ENCODE assay signal across 28 cellular contexts in genomic region chr7:71491331-71491730, GRCh38.
"Had no signal": no experiment of that assay in that cellular context is flagged by ENCODE, and none has a peak within 500 bp of the region (broad histone marks: within the 10 kb centered on the region; RNA-seq: fewer than 3 reads in every experiment).

No MANE protein-coding gene starts in this region.

- H3K4me3 ChIP-seq: ascending aorta, cardiac muscle cell, coronary artery, dorsolateral prefrontal cortex, heart left ventricle, sigmoid colon, suprapubic skin, tibial nerve had no signal

- H3K4me3 Mint-ChIP-seq: activated naive CD4-positive, alpha-beta T cell treated with anti-CD3 and anti-CD28 coated beads, Interleukin-2, amount 10 ng/mL, durations not matched to agents 7 days and 5 days; activated naive CD8-positive, alpha-beta T cell treated with anti-CD3 and anti-CD28 coated beads, Interleukin-2, amount 10 ng/mL, durations not matched to agents 7 days and 5 days; brain; mesothelial cell of epicardium; natural killer cell treated with Interleukin-12 subunit alpha and Interleukin-12 subunit beta and Interleukin-15 and Interleukin-18, amount 100 ng/mL, for 72 hours; stimulated activated naive B cell treated with anti-CD40 and anti-IgM and Interleukin-4, amounts not matched to agents 10 μg/mL and 1 μg/mL and 100 μg/mL, for 72 hours; T-helper 2 cell treated with Interferon-gamma antibody and Interleukin-4, amounts not matched to agents 5 μg/mL and 100 μg/mL, for 36 hours had no signal

- H3K4me1 Mint-ChIP-seq: activated naive CD4-positive, alpha-beta T cell treated with anti-CD3 and anti-CD28 coated beads, Interleukin-2, amount 10 ng/mL, durations not matched to agents 7 days and 5 days; activated naive CD8-positive, alpha-beta T cell treated with anti-CD3 and anti-CD28 coated beads, Interleukin-2, amount 10 ng/mL, durations not matched to agents 7 days and 5 days; stimulated activated naive B cell treated with anti-CD40 and anti-IgM and Interleukin-4, amounts not matched to agents 10 μg/mL and 1 μg/mL and 100 μg/mL, for 72 hours had no signal

- H3K27ac Mint-ChIP-seq: activated naive CD4-positive, alpha-beta T cell treated with anti-CD3 and anti-CD28 coated beads, Interleukin-2, amount 10 ng/mL, durations not matched to agents 7 days and 5 days; activated naive CD8-positive, alpha-beta T cell treated with anti-CD3 and anti-CD28 coated beads, Interleukin-2, amount 10 ng/mL, durations not matched to agents 7 days and 5 days; brain; mesothelial cell of epicardium; natural killer cell treated with Interleukin-12 subunit alpha and Interleukin-12 subunit beta and Interleukin-15 and Interleukin-18, amount 100 ng/mL, for 72 hours; stimulated activated naive B cell treated with anti-CD40 and anti-IgM and Interleukin-4, amounts not matched to agents 10 μg/mL and 1 μg/mL and 100 μg/mL, for 72 hours; T-helper 2 cell treated with Interferon-gamma antibody and Interleukin-4, amounts not matched to agents 5 μg/mL and 100 μg/mL, for 36 hours had no signal

- H3K9me3 ChIP-seq: ascending aorta, heart left ventricle, neutrophil, sigmoid colon, suprapubic skin, tibial nerve had no signal

- H3K27me3 ChIP-seq: ascending aorta, cardiac muscle cell, dorsolateral prefrontal cortex, heart left ventricle, neutrophil, sigmoid colon, suprapubic skin, tibial nerve had no signal

- H3K9me3 Mint-ChIP-seq: mesothelial cell of epicardium had no signal

- ATAC-seq: natural killer cell treated with Interleukin-12 subunit alpha and Interleukin-12 subunit beta and Interleukin-15 and Interleukin-18, amount 100 ng/mL, for 72 hours; stimulated activated naive B cell treated with anti-CD40 and anti-IgM and Interleukin-4, amounts not matched to agents 10 μg/mL and 1 μg/mL and 100 μg/mL, for 72 hours had no signal

- H3K36me3 Mint-ChIP-seq: activated naive CD8-positive, alpha-beta T cell treated with anti-CD3 and anti-CD28 coated beads, Interleukin-2, amount 10 ng/mL, durations not matched to agents 7 days and 5 days; mesothelial cell of epicardium; natural killer cell treated with Interleukin-12 subunit alpha and Interleukin-12 subunit beta and Interleukin-15 and Interleukin-18, amount 100 ng/mL, for 72 hours; stimulated activated naive B cell treated with anti-CD40 and anti-IgM and Interleukin-4, amounts not matched to agents 10 μg/mL and 1 μg/mL and 100 μg/mL, for 72 hours had no signal

- H3K27me3 Mint-ChIP-seq: activated naive CD4-positive, alpha-beta T cell treated with anti-CD3 and anti-CD28 coated beads, Interleukin-2, amount 10 ng/mL, durations not matched to agents 7 days and 5 days; activated naive CD8-positive, alpha-beta T cell treated with anti-CD3 and anti-CD28 coated beads, Interleukin-2, amount 10 ng/mL, durations not matched to agents 7 days and 5 days; brain; natural killer cell treated with Interleukin-12 subunit alpha and Interleukin-12 subunit beta and Interleukin-15 and Interleukin-18, amount 100 ng/mL, for 72 hours; stimulated activated naive B cell treated with anti-CD40 and anti-IgM and Interleukin-4, amounts not matched to agents 10 μg/mL and 1 μg/mL and 100 μg/mL, for 72 hours had no signal

- DNase-seq: activated CD4-positive, alpha-beta T cell treated with anti-CD3 and anti-CD28 coated beads for 48 hours; activated CD4-positive, alpha-beta T cell treated with anti-CD3 and anti-CD28 coated beads, Interleukin-2, amount 50 U/mL, for 48 hours; activated CD8-positive, alpha-beta memory T cell treated with anti-CD3 and anti-CD28 coated beads for 24 hours; activated CD8-positive, alpha-beta memory T cell treated with anti-CD3 and anti-CD28 coated beads, Interleukin-2, amount 50 U/mL, for 4 hours; activated gamma-delta T cell; activated naive CD4-positive, alpha-beta T cell treated with anti-CD3 and anti-CD28 coated beads, Interleukin-2, amount 10 ng/mL, durations not matched to agents 7 days and 5 days; activated naive CD8-positive, alpha-beta T cell treated with anti-CD3 and anti-CD28 coated beads, Interleukin-2, amount 10 ng/mL, durations not matched to agents 7 days and 5 days; activated T-cell treated with anti-CD3 and anti-CD28 coated beads, Interleukin-2, amount 50 U/mL, for 1 hour; cerebellar nuclear complex; dorsolateral prefrontal cortex; effector memory CD4-positive, alpha-beta T cell; heart left ventricle; sigmoid colon; stimulated activated CD4-positive, alpha-beta T cell treated with anti-CD3 and anti-CD28 coated beads, Interleukin-15, amount 100 ng/mL, for 24 hours; stimulated activated CD4-positive, alpha-beta T cell treated with anti-CD3 and anti-CD28 coated beads, Interleukin-2, amount 100 ng/mL, for 24 hours; stimulated activated naive B cell treated with anti-CD40 and anti-IgM and Interleukin-4, amounts not matched to agents 10 μg/mL and 1 μg/mL and 100 μg/mL, for 72 hours; T-helper 1 cell had no signal

- H3K27ac ChIP-seq: ascending aorta, cardiac muscle cell, coronary artery, dorsolateral prefrontal cortex, heart left ventricle, neutrophil, sigmoid colon, suprapubic skin, tibial nerve had no signal

- FAIRE-seq: endothelial cell of umbilical vein had no signal

- H3K36me3 ChIP-seq: ascending aorta, cardiac muscle cell, heart left ventricle, neutrophil, sigmoid colon, suprapubic skin, tibial nerve had no signal

- H3K4me1 ChIP-seq: ascending aorta, suprapubic skin had no signal
